22 cellular contexts compared by ENCODE assay signal in genomic region chr19:29783627-29784190, GRCh38.
"Had no signal": no experiment of that assay in that cellular context is flagged by ENCODE, and none has a peak within 500 bp of the region (broad histone marks: within the 10 kb centered on the region; RNA-seq: fewer than 3 reads in every experiment).

No MANE protein-coding gene starts in this region.

- H3K27me3 ChIP-seq: SJSA1 had no signal

- H3K9me3 ChIP-seq: SJSA1 had no signal

- DNase-seq: IMR-90, Kasumi-1, MM.1S, NCI-H1092 treated with DMSO at 0.1 percent for 48 hours, NCI-H1436, NCI-H187, NCI-H2029, NCI-H2081 treated with DMSO at 0.1 percent for 48 hours, NCI-H2171, NCI-H226, NCI-H446, NCI-H510A, NCI-H524 treated with DMSO at 0.1 percent for 48 hours, NCI-H69, NCI-H774, SHP77 treated with DMSO at 0.1 percent for 48 hours had no signal

- H3K9ac ChIP-seq: KMS-11 had no signal

- H3K36me3 ChIP-seq: SJSA1 had no signal

- H3K4me1 ChIP-seq: SJSA1 had no signal

- H3K4me3 ChIP-seq: SJSA1, SK-N-MC had no signal

- H3K4me2 ChIP-seq: KMS-11 had no signal

- H3K27ac ChIP-seq: HL-60, KMS-11, RWPE1, SJSA1, SK-N-MC had no signal

- ATAC-seq: Panc1 had no signal
